21 cellular contexts compared by ENCODE assay signal in genomic region chr19:51772977-51773376, GRCh38. TPM values are rescaled to one million over a fixed set of nuclear protein-coding genes. Genes with fewer than 3 reads are reported as not detected.
"Had no signal": no experiment of that assay in that cellular context is flagged by ENCODE, and none has a peak within 500 bp of the region (broad histone marks: within the 10 kb centered on the region; RNA-seq: fewer than 3 reads in every experiment).

No MANE protein-coding gene starts in this region.

- H3K9me3 Mint-ChIP-seq: activated naive CD4-positive, alpha-beta T cell treated with anti-CD3 and anti-CD28 coated beads for 36 hours had no signal

- DNase-seq: activated naive CD4-positive, alpha-beta T cell treated with anti-CD3 and anti-CD28 coated beads for 36 hours; activated T-cell treated with anti-CD3 and anti-CD28 coated beads for 4 hours; effector memory CD4-positive, alpha-beta T cell; head of caudate nucleus; immature natural killer cell; midbrain; right cardiac atrium; stimulated activated naive CD8-positive, alpha-beta T cell treated with anti-CD3 and anti-CD28 coated beads, Interleukin-15, Interleukin-2, amounts not matched to agents 100 U/mL and 50 U/mL, for 24 hours; trophoblast cell had no signal

- H3K36me3 Mint-ChIP-seq: immature natural killer cell had no signal

- H3K36me3 ChIP-seq: prostate gland had no signal

- H3K4me3 Mint-ChIP-seq: activated naive CD4-positive, alpha-beta T cell treated with anti-CD3 and anti-CD28 coated beads for 36 hours; dendritic cell treated with granulocyte-macrophage colony-stimulating factor and Interleukin-4, amounts not matched to agents 40 ng/mL and 50 ng/mL, for 4 days; immature natural killer cell had no signal

- H3K4me2 ChIP-seq: smooth muscle cell had no signal

- H3K4me3 ChIP-seq: lung, prostate gland, smooth muscle cell had no signal

- H3K4me1 ChIP-seq: prostate gland had no signal

- ATAC-seq: activated CD4-positive, CD25-positive, alpha-beta regulatory T cell treated with anti-CD3 and anti-CD28 coated beads, Interleukin-2, amount 50 U/mL, for 24 hours; right cardiac atrium; stimulated activated naive CD8-positive, alpha-beta T cell treated with anti-CD3 and anti-CD28 coated beads, Interleukin-15, Interleukin-2, amounts not matched to agents 100 U/mL and 50 U/mL, for 24 hours had no signal

- H3K27ac ChIP-seq: epithelial cell of prostate, prostate gland had no signal

- H3K27ac Mint-ChIP-seq: activated naive CD4-positive, alpha-beta T cell treated with anti-CD3 and anti-CD28 coated beads for 36 hours; dendritic cell treated with granulocyte-macrophage colony-stimulating factor and Interleukin-4, amounts not matched to agents 40 ng/mL and 50 ng/mL, for 4 days; immature natural killer cell had no signal

- FAIRE-seq: astrocyte, bronchial epithelial cell, frontal cortex had no signal

- H3K9me3 ChIP-seq: prostate gland had no signal

RNA-seq across cellular contexts. Expression of gene FPR2, which starts 12.0 kb away (rescaled TPM):
- total RNA-seq: activated naive CD4-positive, alpha-beta T cell treated with anti-CD3 and anti-CD28 coated beads for 36 hours; astrocyte; bronchial epithelial cell; fibroblast of lung; myocyte; smooth muscle cell had no signal
- polyA plus RNA-seq: immature natural killer cell, neural cell, smooth muscle cell had no signal

RNA-seq across cellular contexts. Expression of gene FPR1, which starts 21.3 kb away (rescaled TPM):
- total RNA-seq: activated naive CD4-positive, alpha-beta T cell treated with anti-CD3 and anti-CD28 coated beads for 36 hours; astrocyte; bronchial epithelial cell; fibroblast of lung; smooth muscle cell had no signal
- polyA plus RNA-seq: neural cell, smooth muscle cell had no signal

RNA-seq across cellular contexts. Expression of gene FPR3, which starts 22.0 kb away (rescaled TPM):
- total RNA-seq: activated naive CD4-positive, alpha-beta T cell treated with anti-CD3 and anti-CD28 coated beads for 36 hours; astrocyte; bronchial epithelial cell; fibroblast of lung; myocyte; smooth muscle cell had no signal
- polyA plus RNA-seq: fibroblast of lung, immature natural killer cell, neural cell, smooth muscle cell had no signal

RNA-seq across cellular contexts. Expression of gene HAS1, which starts 49.2 kb away (rescaled TPM):
- total RNA-seq: activated naive CD4-positive, alpha-beta T cell treated with anti-CD3 and anti-CD28 coated beads for 36 hours; astrocyte; fibroblast of lung had no signal
- polyA plus RNA-seq: fibroblast of lung, immature natural killer cell, neural cell had no signal
